19 cellular contexts compared by ENCODE assay signal in the genomic region with DNA sequence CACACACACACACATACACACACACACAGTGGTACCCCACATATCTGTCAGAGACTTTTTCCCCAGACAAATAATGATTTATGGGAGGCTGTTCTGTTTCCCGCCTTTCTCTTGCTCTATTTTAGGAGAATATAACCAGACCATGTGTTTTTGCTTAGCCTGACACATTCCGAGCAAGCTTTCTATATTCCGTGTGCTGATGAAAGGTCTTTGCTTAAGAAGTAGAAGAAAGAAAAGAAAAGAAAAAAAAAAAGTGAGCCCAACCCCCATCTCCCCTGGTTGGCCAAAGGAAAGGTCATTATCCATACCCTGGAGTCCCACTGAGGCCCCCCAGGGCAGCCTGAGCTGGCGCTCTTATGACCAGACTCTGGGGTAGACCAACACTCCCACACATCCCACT.
"Had no signal": no experiment of that assay in that cellular context is flagged by ENCODE, and none has a peak within 500 bp of the region (broad histone marks: within the 10 kb centered on the region; RNA-seq: fewer than 3 reads in every experiment).

No MANE protein-coding gene starts in this region.

- H3K27ac Mint-ChIP-seq: activated CD4-positive, alpha-beta T cell treated with anti-CD3 and anti-CD28 coated beads, Interleukin-2, amount 10 ng/mL, durations not matched to agents 24 days and 14 days; activated CD8-positive, alpha-beta T cell treated with anti-CD3 and anti-CD28 coated beads for 36 hours; activated T-helper 17 cell treated with anti-CD3 and anti-CD28 coated beads, Interleukin-2, amount 50 U/mL, for 72 hours; naive B cell; stimulated activated naive CD8-positive, alpha-beta T cell treated with anti-CD3 and anti-CD28 coated beads, Interleukin-15, Interleukin-2, amounts not matched to agents 100 ng/mL and 50 ng/mL, for 24 hours; T-cell had no signal

- H3K36me3 ChIP-seq: brain microvascular endothelial cell, tibial nerve, uterus had no signal

- H3K36me3 Mint-ChIP-seq: naive B cell, T-cell had no signal

- H3K27me3 ChIP-seq: brain microvascular endothelial cell, tibial nerve, uterus had no signal

- H3K4me1 Mint-ChIP-seq: activated T-helper 17 cell treated with anti-CD3 and anti-CD28 coated beads, Interleukin-2, amount 50 U/mL, for 72 hours had no signal

- H3K9me3 ChIP-seq: mucosa of descending colon, tibial nerve, uterus had no signal

- H3K27me3 Mint-ChIP-seq: activated T-helper 17 cell treated with anti-CD3 and anti-CD28 coated beads, Interleukin-2, amount 50 U/mL, for 72 hours; T-cell had no signal

- DNase-seq: activated CD4-positive, alpha-beta T cell treated with anti-CD3 and anti-CD28 coated beads, Interleukin-2, amount 10 ng/mL, durations not matched to agents 24 days and 14 days; activated CD8-positive, alpha-beta T cell treated with anti-CD3 and anti-CD28 coated beads for 36 hours; activated naive CD4-positive, alpha-beta T cell; activated T-cell treated with anti-CD3 and anti-CD28 coated beads, Interleukin-2, amount 50 U/mL, for 1 hour; aorta; brain microvascular endothelial cell; central memory CD4-positive, alpha-beta T cell; mesenchymal stem cell; mucosa of descending colon; naive B cell; posterior cingulate gyrus; stimulated activated CD4-positive, alpha-beta T cell treated with anti-CD3 and anti-CD28 coated beads, Interleukin-12 subunit alpha, Interleukin-12 subunit beta, amount 100 ng/mL, for 4 hours; stimulated activated CD4-positive, alpha-beta T cell treated with anti-CD3 and anti-CD28 coated beads, Interleukin-1b, Interleukin-23, amount 100 ng/mL, for 48 hours; T-cell; T-helper 9 cell; uterus had no signal

- H3K27ac ChIP-seq: brain microvascular endothelial cell, tibial nerve, uterus had no signal

- ATAC-seq: activated CD8-positive, alpha-beta T cell treated with anti-CD3 and anti-CD28 coated beads for 36 hours; activated T-helper 17 cell treated with anti-CD3 and anti-CD28 coated beads, Interleukin-2, amount 50 U/mL, for 72 hours; mucosa of descending colon; T-cell had no signal

- H3K4me3 Mint-ChIP-seq: activated CD4-positive, alpha-beta T cell treated with anti-CD3 and anti-CD28 coated beads, Interleukin-2, amount 10 ng/mL, durations not matched to agents 24 days and 14 days; activated CD8-positive, alpha-beta T cell treated with anti-CD3 and anti-CD28 coated beads for 36 hours; activated T-helper 17 cell treated with anti-CD3 and anti-CD28 coated beads, Interleukin-2, amount 50 U/mL, for 72 hours; naive B cell; stimulated activated naive CD8-positive, alpha-beta T cell treated with anti-CD3 and anti-CD28 coated beads, Interleukin-15, Interleukin-2, amounts not matched to agents 100 ng/mL and 50 ng/mL, for 24 hours; T-cell had no signal

- H3K9me3 Mint-ChIP-seq: activated CD4-positive, alpha-beta T cell treated with anti-CD3 and anti-CD28 coated beads, Interleukin-2, amount 10 ng/mL, durations not matched to agents 24 days and 14 days; activated CD8-positive, alpha-beta T cell treated with anti-CD3 and anti-CD28 coated beads for 36 hours; activated T-helper 17 cell treated with anti-CD3 and anti-CD28 coated beads, Interleukin-2, amount 50 U/mL, for 72 hours; naive B cell; stimulated activated naive CD8-positive, alpha-beta T cell treated with anti-CD3 and anti-CD28 coated beads, Interleukin-15, Interleukin-2, amounts not matched to agents 100 ng/mL and 50 ng/mL, for 24 hours; T-cell had no signal

- H3K4me3 ChIP-seq: mucosa of descending colon, tibial nerve, uterus had no signal

- H3K4me1 ChIP-seq: tibial nerve, uterus had no signal
